ENCODE assay signal across 8 cellular contexts in the genomic region with DNA sequence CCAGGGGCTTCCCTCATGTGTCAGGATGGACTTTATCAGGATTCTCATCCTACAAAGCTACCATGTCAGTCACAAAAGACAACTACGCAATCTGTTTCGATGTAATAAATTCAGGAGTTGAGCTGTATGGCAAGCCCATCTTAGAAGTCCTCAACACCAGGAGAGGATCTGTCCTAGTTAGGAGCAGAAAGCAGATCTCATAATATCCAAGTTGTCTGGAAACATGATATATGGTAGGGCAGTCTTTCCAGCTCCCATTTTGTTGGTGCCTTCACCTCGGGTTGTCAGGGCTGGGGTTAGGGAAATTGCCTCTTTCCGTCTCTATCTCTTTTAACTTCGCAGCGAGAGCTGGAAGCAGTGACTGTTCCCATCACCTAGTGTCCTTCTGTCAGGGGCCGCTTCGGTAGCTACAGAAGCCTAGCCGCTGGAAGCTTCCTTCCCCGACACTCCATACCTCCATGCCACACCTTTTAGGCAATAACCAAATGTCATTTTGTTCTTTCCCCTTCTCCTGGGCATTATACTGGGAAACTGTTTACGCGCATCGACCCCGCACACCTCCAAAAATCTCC. TPM values are rescaled to one million over a fixed set of nuclear protein-coding genes. Genes with fewer than 3 reads are reported as not detected.
DNase-seq lines count a peak whose midpoint lies in the region; ATAC-seq and TF ChIP-seq lines count a peak whose summit lies in the region.

No MANE protein-coding gene starts in this region.

- H3K36me3 Mint-ChIP-seq in T-helper 2 cell treated with Interferon-gamma antibody and Interleukin-4, amounts not matched to agents 5 μg/mL and 100 μg/mL, for 36 hours (ENCODE audit: low read depth): peaks cover 29% of the 10 kb centered on the region

- DNase-seq in T-helper 2 cell treated with Interferon-gamma antibody and Interleukin-4, amounts not matched to agents 5 μg/mL and 100 μg/mL, for 36 hours (ENCODE audit: low spot score): no peak
- DNase-seq in T-helper 2 cell: no peak
- DNase-seq in UCSD-AML1 (lab: John Stamatoyannopoulos, UW; ENCODE audit: unreplicated experiment): peak; percentile 49
- DNase-seq in cardiac septum (ENCODE audit: low spot score): peak; percentile 77
- no peak for DNase-seq in sigmoid colon
- DNase-seq in SIG-M5 (lab: John Stamatoyannopoulos, UW): no peak
- DNase-seq in stimulated activated CD4-positive, alpha-beta T cell treated with anti-CD3 and anti-CD28 coated beads, Interleukin-4, amount 100 ng/mL, for 24 hours: no peak

- H3K4me3 ChIP-seq in sigmoid colon: peak overlapping the region; percentile 80 to 96 (median 87)

- H3K9me3 ChIP-seq in sigmoid colon: no peaks in the 10 kb centered on the region

- peak overlapping the region; percentile 89 to 97 (median 94) for H3K27ac ChIP-seq in sigmoid colon

- H3K4me3 Mint-ChIP-seq in T-helper 2 cell treated with Interferon-gamma antibody and Interleukin-4, amounts not matched to agents 5 μg/mL and 100 μg/mL, for 36 hours: peak overlapping the region; percentile 95

- intact Hi-C loops in cardiac septum (cut with DNase I) (loop anchor here (2.0 to 5.0 kb wide), 2 partner anchors 37 to 52 kb away; no protein-coding TSS in a partner anchor), sigmoid colon (cut with DNase I) (loop anchor here (2.0 kb wide), 1 partner anchor 31 kb away; no protein-coding TSS in a partner anchor)

- no peak for TF ChIP-seq CTCF in sigmoid colon (IDR thresholded peaks at IDR 0.05)

- TF ChIP-seq POLR2A in sigmoid colon (IDR thresholded peaks at IDR 0.05): no peak

- H3K9me3 Mint-ChIP-seq in T-helper 2 cell treated with Interferon-gamma antibody and Interleukin-4, amounts not matched to agents 5 μg/mL and 100 μg/mL, for 36 hours: no peaks in the 10 kb centered on the region

- H3K4me1 ChIP-seq in sigmoid colon: peaks cover 0 to 26% (median 17%) of the 10 kb centered on the region in 4 donors

- 17 to 18% methylated on average over 14 of the region's 14 CpGs for WGBS in sigmoid colon, 2 donors

- no peak for ATAC-seq in HG02884 (IDR thresholded peaks at IDR 0.05; ENCODE audit: unreplicated experiment)

- TF ChIP-seq EP300 in sigmoid colon (IDR thresholded peaks at IDR 0.05): no peak

- H3K27ac Mint-ChIP-seq in T-helper 2 cell treated with Interferon-gamma antibody and Interleukin-4, amounts not matched to agents 5 μg/mL and 100 μg/mL, for 36 hours: peak overlapping the region; percentile 58

- H3K27me3 ChIP-seq in sigmoid colon: no peaks in the 10 kb centered on the region

- no peaks in the 10 kb centered on the region for H3K36me3 ChIP-seq in sigmoid colon

- peaks cover 15% of the 10 kb centered on the region for H3K27me3 Mint-ChIP-seq in T-helper 2 cell treated with Interferon-gamma antibody and Interleukin-4, amounts not matched to agents 5 μg/mL and 100 μg/mL, for 36 hours (ENCODE audit: low read depth)

- peaks cover 39% of the 10 kb centered on the region for H3K4me1 Mint-ChIP-seq in T-helper 2 cell treated with Interferon-gamma antibody and Interleukin-4, amounts not matched to agents 5 μg/mL and 100 μg/mL, for 36 hours (ENCODE audit: low read depth)

RNA-seq across cellular contexts. Expression of gene NIN, which starts 1.4 kb away (rescaled TPM):
- 59.2 TPM for total RNA-seq in cardiac septum
- total RNA-seq in sigmoid colon: 10 to 100 TPM; 20.7 to 38.2 (median 26.9) TPM
- 10 to 100 TPM in 1 of 3 donors, 1 to 10 TPM in 2; 3.6 to 14.8 (median 5.1) TPM for polyA plus RNA-seq in sigmoid colon

RNA-seq across cellular contexts. Expression of gene ABHD12B, which starts 42.3 kb away (rescaled TPM):
- total RNA-seq in cardiac septum: not detected
- not detected for total RNA-seq in sigmoid colon
- 1 to 10 TPM; 5.3 to 9.3 (median 6.0) TPM for polyA plus RNA-seq in sigmoid colon

Comparison
In these comparisons a context has a peak if more than half of its experiments do, and no peak if none do; other contexts are left out.
1. DNase-seq: peak in UCSD-AML1 (single experiment) and cardiac septum (single experiment); none in T-helper 2 cell treated with Interferon-gamma antibody and Interleukin-4, amounts not matched to agents 5 μg/mL and 100 μg/mL, for 36 hours (single experiment), T-helper 2 cell (0 of 5), sigmoid colon (single experiment), SIG-M5 (single experiment) and stimulated activated CD4-positive, alpha-beta T cell treated with anti-CD3 and anti-CD28 coated beads, Interleukin-4, amount 100 ng/mL, for 24 hours (single experiment).